1 cellular context compared by ENCODE assay signal in the genomic region with DNA sequence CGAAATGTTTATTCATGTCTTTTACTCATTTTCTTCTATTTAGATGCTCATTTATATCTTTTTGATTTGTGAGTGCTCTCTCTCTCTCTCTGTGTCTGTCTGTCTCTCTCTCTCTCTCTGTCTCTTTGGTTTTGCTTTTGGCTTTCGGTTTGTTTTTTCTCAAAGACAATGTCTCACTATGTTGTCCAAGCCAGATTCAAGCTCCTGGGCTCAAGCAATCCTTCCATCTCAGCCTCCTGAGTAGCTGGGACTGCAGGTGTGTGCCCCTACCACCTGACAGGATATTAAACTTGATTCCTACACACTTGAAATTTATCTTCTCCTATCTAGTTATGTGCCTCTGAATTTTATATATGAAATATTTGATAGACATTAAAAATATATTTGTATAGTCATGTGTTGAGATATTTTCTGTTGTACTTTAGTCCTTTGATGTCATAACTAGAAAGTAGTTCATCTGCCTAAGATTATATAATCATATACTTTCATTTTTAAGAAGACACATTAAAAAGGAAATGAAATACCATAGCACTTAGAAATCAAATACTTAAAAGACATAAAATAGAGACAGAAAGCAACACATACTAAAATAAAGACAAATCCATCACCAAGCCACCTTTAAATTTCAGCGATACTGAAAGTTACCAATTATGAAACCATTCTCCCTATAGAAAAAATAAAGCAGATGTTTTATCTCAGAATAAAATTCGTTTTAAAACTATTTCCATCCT.
TF ChIP-seq lines count a peak whose summit lies in the region.

No MANE protein-coding gene starts in this region.

TF ChIP-seq in GM12891, 5 proteins besides CTCF, POLR2A, EP300 and RAD21:
- no peak for TF ChIP-seq POU2F2 (IDR thresholded peaks at IDR 0.05; ENCODE audit: low read depth, low read length)
